ENCODE assay signal across 1 cellular context in genomic region chr1:33358771-33359503, GRCh38.
TF ChIP-seq lines count a peak whose summit lies in the region.

No MANE protein-coding gene starts in this region.

TF ChIP-seq in HepG2, 621 proteins besides CTCF, POLR2A, EP300 and RAD21 (continued from another document):
- no peak for TF ChIP-seq ZNF275 (CRISPR knock-in tag; IDR thresholded peaks at IDR 0.05; ENCODE audit: borderline replicate concordance)
- no peak for TF ChIP-seq PPARG (CRISPR knock-in tag; conservative IDR thresholded peaks at IDR 0.05)
- TF ChIP-seq ZMAT3 (CRISPR knock-in tag; conservative IDR thresholded peaks at IDR 0.05) = no peak
- TF ChIP-seq ZC3H13 (CRISPR knock-in tag; IDR thresholded peaks at IDR 0.05) = no peak
